Comparison of ENCODE assay signal across 19 cellular contexts in the genomic region with DNA sequence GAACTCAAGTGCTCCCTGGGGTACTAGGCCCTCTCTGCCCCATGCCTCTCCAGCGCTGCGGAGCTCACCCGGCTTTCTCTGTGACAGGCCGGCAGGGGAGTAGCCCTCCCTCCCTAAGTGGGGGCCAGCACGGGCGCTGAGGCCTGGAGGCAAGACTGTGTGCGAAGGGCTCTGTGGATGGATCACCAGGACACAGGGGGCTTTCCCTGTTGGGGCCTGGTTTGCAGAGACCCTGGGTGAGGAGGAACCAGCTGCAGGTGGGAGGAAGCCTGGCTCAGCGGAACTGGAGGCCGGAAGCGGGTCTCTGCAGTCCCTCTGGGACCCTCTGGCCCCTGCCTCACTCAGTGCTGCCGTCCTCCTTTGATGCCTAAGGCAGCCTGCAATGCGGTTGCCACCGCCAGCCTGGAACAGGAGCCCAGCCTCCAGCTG.
DNase-seq lines count a peak whose midpoint lies in the region; ATAC-seq lines count a peak whose summit lies in the region.
"Had no signal": no experiment of that assay in that cellular context is flagged by ENCODE, and none has a peak within 500 bp of the region (broad histone marks: within the 10 kb centered on the region; RNA-seq: fewer than 3 reads in every experiment).

No MANE protein-coding gene starts in this region.

- no peaks in the 10 kb centered on the region for H3K9me3 Mint-ChIP-seq in central memory CD8-positive, alpha-beta T cell
- H3K9me3 Mint-ChIP-seq: activated T-helper 1 cell treated with anti-CD3 and anti-CD28 coated beads, Interleukin-12 subunit alpha, Interleukin-12 subunit beta, Interleukin-2, Interleukin-4 antibody, amounts not matched to agents 30 ng/mL and 10 ng/mL and 1 ng/mL, durations not matched to agents 14 hours and 24 hours and 36 hours; T-helper 1 cell treated with Interleukin-12 subunit alpha and Interleukin-12 subunit beta and Interleukin-4 antibody, amounts not matched to agents 30 μg/mL and 1 μg/mL, for 36 hours had no signal

- peaks cover 5% of the 10 kb centered on the region for H3K4me1 Mint-ChIP-seq in central memory CD8-positive, alpha-beta T cell

- H3K27ac Mint-ChIP-seq in central memory CD8-positive, alpha-beta T cell (ENCODE audit: low read depth): peak overlapping the region; percentile 59
- H3K27ac Mint-ChIP-seq: activated T-helper 1 cell treated with anti-CD3 and anti-CD28 coated beads, Interleukin-12 subunit alpha, Interleukin-12 subunit beta, Interleukin-2, Interleukin-4 antibody, amounts not matched to agents 30 ng/mL and 10 ng/mL and 1 ng/mL, durations not matched to agents 14 hours and 24 hours and 36 hours; T-helper 1 cell treated with Interleukin-12 subunit alpha and Interleukin-12 subunit beta and Interleukin-4 antibody, amounts not matched to agents 30 μg/mL and 1 μg/mL, for 36 hours had no signal

- ATAC-seq in central memory CD8-positive, alpha-beta T cell (replicated peaks; ENCODE audit: extremely low read depth, poor library complexity, severe bottlenecking): no peak
- ATAC-seq in HG02885 (IDR thresholded peaks at IDR 0.05; ENCODE audit: poor library complexity, unreplicated experiment): no peak

- peak; percentile 53 for DNase-seq in activated effector memory CD4-positive, alpha-beta T cell treated with anti-CD3 and anti-CD28 coated beads, Interleukin-2, amount 50 U/mL, for 16 hours
- no peak for DNase-seq in activated effector memory CD4-positive, alpha-beta T cell treated with Interleukin-2 at 50 U/mL for 16 hours
- DNase-seq in NCI-H128 (lab: John Stamatoyannopoulos, UW; ENCODE audit: unreplicated experiment) (peak; percentile 9), retina (peak; percentile 54), GOT3 (lab: John Stamatoyannopoulos, UW) (no peak)
- DNase-seq in central memory CD8-positive, alpha-beta T cell (ENCODE audit: low spot score in 2 of 2): no peak
- DNase-seq in stimulated activated CD4-positive, alpha-beta T cell treated with anti-CD3 and anti-CD28 coated beads, Interleukin-2, amount 100 ng/mL, for 24 hours: no peak
- DNase-seq: activated CD8-positive, alpha-beta memory T cell treated with anti-CD3 and anti-CD28 coated beads for 24 hours; adrenal gland; cerebellar nuclear complex; effector memory CD4-positive, alpha-beta T cell; GF-D8; islet precursor cell; mesenchymal stem cell; MV-4-11; NK-92 treated with Interleukin-12 subunit alpha and Interleukin-12 subunit beta, amount 100 ng/mL, for 24 hours had no signal

- H3K4me3 Mint-ChIP-seq in central memory CD8-positive, alpha-beta T cell: no peak overlapping the region
- H3K4me3 Mint-ChIP-seq: activated T-helper 1 cell treated with anti-CD3 and anti-CD28 coated beads, Interleukin-12 subunit alpha, Interleukin-12 subunit beta, Interleukin-2, Interleukin-4 antibody, amounts not matched to agents 30 ng/mL and 10 ng/mL and 1 ng/mL, durations not matched to agents 14 hours and 24 hours and 36 hours; T-helper 1 cell treated with Interleukin-12 subunit alpha and Interleukin-12 subunit beta and Interleukin-4 antibody, amounts not matched to agents 30 μg/mL and 1 μg/mL, for 36 hours had no signal

- H3K27me3 Mint-ChIP-seq in central memory CD8-positive, alpha-beta T cell: no peaks in the 10 kb centered on the region

- peaks cover 11% of the 10 kb centered on the region for H3K36me3 Mint-ChIP-seq in central memory CD8-positive, alpha-beta T cell (ENCODE audit: insufficient read depth)

Comparison
In these comparisons a context has a peak if more than half of its experiments do, and no peak if none do; other contexts are left out.
1. DNase-seq: peak in activated effector memory CD4-positive, alpha-beta T cell treated with anti-CD3 and anti-CD28 coated beads, Interleukin-2, amount 50 U/mL, for 16 hours (single experiment), NCI-H128 (single experiment) and retina (single experiment); none in activated effector memory CD4-positive, alpha-beta T cell treated with Interleukin-2 at 50 U/mL for 16 hours (single experiment), central memory CD8-positive, alpha-beta T cell (0 of 2), stimulated activated CD4-positive, alpha-beta T cell treated with anti-CD3 and anti-CD28 coated beads, Interleukin-2, amount 100 ng/mL, for 24 hours (0 of 2) and GOT3 (single experiment).